Comparison of ENCODE assay signal across 9 cellular contexts in the genomic region with DNA sequence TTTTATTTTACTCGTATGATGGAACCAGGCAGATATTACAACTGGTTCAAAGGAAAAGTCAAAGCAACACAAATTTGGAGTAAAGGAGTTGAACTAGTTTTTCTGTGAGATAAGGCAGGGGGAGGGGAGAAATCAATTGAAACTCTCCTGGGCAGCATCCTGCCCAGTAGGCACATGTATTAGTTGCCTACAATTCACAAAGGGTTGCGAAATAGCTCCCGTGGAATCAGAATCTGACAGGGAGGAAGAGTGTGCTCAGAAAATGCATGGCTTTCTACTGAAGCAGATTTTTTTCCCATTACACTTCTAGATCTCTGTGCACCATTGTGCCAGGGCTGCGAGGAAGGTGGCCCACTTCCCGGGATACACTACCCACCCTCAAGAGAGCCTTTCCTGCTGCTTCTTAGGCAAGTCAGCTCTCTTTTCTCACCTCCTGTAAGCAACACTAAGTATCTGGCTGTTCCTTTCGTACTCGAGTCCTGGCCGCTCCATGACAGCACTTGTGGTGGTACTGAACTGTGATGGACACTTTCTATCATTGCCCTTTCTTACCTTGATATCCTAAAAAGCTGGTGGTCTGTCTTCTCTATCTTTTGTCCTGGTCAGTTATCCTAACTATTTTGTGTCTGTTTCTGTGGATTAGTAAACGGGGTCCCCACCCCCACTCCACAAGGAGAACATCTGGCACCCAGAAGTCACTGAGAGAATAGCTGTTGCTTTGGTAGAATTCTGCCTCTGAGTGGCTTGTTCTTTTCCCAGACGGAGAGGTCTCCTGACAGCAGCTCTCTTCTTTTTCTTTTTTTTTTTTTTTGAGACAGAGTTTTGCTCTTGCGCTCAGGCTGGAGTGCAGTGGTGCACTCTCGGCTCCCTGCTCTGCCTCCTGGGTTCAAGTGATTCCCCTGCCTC.
DNase-seq lines count a peak whose midpoint lies in the region; ATAC-seq, FAIRE-seq and TF ChIP-seq lines count a peak whose summit lies in the region.
"Had no signal": no experiment of that assay in that cellular context is flagged by ENCODE, and none has a peak within 500 bp of the region (broad histone marks: within the 10 kb centered on the region; RNA-seq: fewer than 3 reads in every experiment).

No MANE protein-coding gene starts in this region.

- POLR2A ChIA-PET in activated CD8-positive, alpha-beta T cell treated with anti-CD3 and anti-CD28 coated beads for 36 hours (lab: Charles Lee) = interaction anchor here (0.9 to 1.5 kb wide), 4 partner anchors 21 to 215 kb away, joined by 3 to 5 read pairs (median 3); no protein-coding TSS in a partner anchor
- POLR2A ChIA-PET in naive thymus-derived CD4-positive, alpha-beta T cell (lab: Charles Lee) = interaction anchor here (0.6 to 3.4 kb wide), 4 partner anchors 27 to 132 kb away, joined by 3 to 20 read pairs (median 4); no protein-coding TSS in a partner anchor

- ATAC-seq in GM18907 (IDR thresholded peaks at IDR 0.05; ENCODE audit: unreplicated experiment) (peak; percentile 14), HG02763 (IDR thresholded peaks at IDR 0.05; ENCODE audit: unreplicated experiment) (peak; percentile 0), HG02610 (IDR thresholded peaks at IDR 0.05; ENCODE audit: unreplicated experiment) (no peak)
- ATAC-seq in activated CD8-positive, alpha-beta T cell treated with anti-CD3 and anti-CD28 coated beads for 36 hours = no peak
- no peak for ATAC-seq in naive thymus-derived CD4-positive, alpha-beta T cell

- CTCF ChIA-PET in activated CD8-positive, alpha-beta T cell treated with anti-CD3 and anti-CD28 coated beads for 36 hours (lab: Charles Lee) = interaction anchor here (1.0 to 2.5 kb wide), 5 partner anchors 15 to 217 kb away, joined by 3 to 14 read pairs (median 3); a partner anchor contains a TSS
- CTCF ChIA-PET in naive thymus-derived CD4-positive, alpha-beta T cell (lab: Charles Lee) = interaction anchor here (0.8 to 5.4 kb wide), 5 partner anchors 35 to 215 kb away, joined by 3 to 34 read pairs (median 3); no protein-coding TSS in a partner anchor

- H3K27me3 ChIP-seq in naive thymus-derived CD4-positive, alpha-beta T cell (ENCODE audit: control insufficient read depth in 2 of 2, insufficient read depth in 2 of 2, low read length in 2 of 2) = no peaks in the 10 kb centered on the region

- peaks cover 12 to 51% (median 16%) of the 10 kb centered on the region in 3 experiments for H3K36me3 ChIP-seq in naive thymus-derived CD4-positive, alpha-beta T cell (ENCODE audit: control insufficient read depth in 2 of 3, insufficient read depth in 3 of 3, low read length in 3 of 3)

- no peak for FAIRE-seq in frontal cortex (lab: Jason Lieb, UNC)

- H3K27ac Mint-ChIP-seq in activated CD8-positive, alpha-beta T cell treated with anti-CD3 and anti-CD28 coated beads for 36 hours = peak overlapping the region; percentile 67
- H3K27ac Mint-ChIP-seq in naive thymus-derived CD4-positive, alpha-beta T cell = peak overlapping the region; percentile 28 to 91 (median 86)
- H3K27ac Mint-ChIP-seq: dendritic cell treated with granulocyte-macrophage colony-stimulating factor and Interleukin-4, amounts not matched to agents 40 ng/mL and 50 ng/mL, for 4 days had no signal

- peaks cover 2% of the 10 kb centered on the region for H3K9me3 Mint-ChIP-seq in activated CD8-positive, alpha-beta T cell treated with anti-CD3 and anti-CD28 coated beads for 36 hours
- H3K9me3 Mint-ChIP-seq in naive thymus-derived CD4-positive, alpha-beta T cell = peaks cover 0 to 2% (median 0%) of the 10 kb centered on the region in 11 donors

- peaks cover 16 to 39% of the 10 kb centered on the region in 2 donors for H3K4me1 ChIP-seq in naive thymus-derived CD4-positive, alpha-beta T cell (ENCODE audit: control insufficient read depth in 2 of 2, insufficient read depth in 2 of 2, low read length in 2 of 2)

- intact Hi-C loops in activated CD8-positive, alpha-beta T cell treated with anti-CD3 and anti-CD28 coated beads for 36 hours (cut with micrococcal nuclease) = no loop called here
- intact Hi-C loops in naive thymus-derived CD4-positive, alpha-beta T cell (cut with micrococcal nuclease) = loop anchor here in 1 of 2 donors (10.0 kb wide), 1 partner anchor 60 kb away; no protein-coding TSS in a partner anchor

- H3K36me3 Mint-ChIP-seq in activated CD8-positive, alpha-beta T cell treated with anti-CD3 and anti-CD28 coated beads for 36 hours (ENCODE audit: low read depth) = peaks cover 67% of the 10 kb centered on the region
- peaks cover 9 to 55% (median 42%) of the 10 kb centered on the region in 5 donors for H3K36me3 Mint-ChIP-seq in naive thymus-derived CD4-positive, alpha-beta T cell

- DNase-seq in activated CD8-positive, alpha-beta T cell treated with anti-CD3 and anti-CD28 coated beads for 36 hours = no peak
- DNase-seq in naive thymus-derived CD4-positive, alpha-beta T cell = no peak
- no peak for DNase-seq in NCI-H748 (lab: John Stamatoyannopoulos, UW; ENCODE audit: unreplicated experiment)
- no peak for DNase-seq in medulla oblongata (ENCODE audit: extremely low spot score)
- DNase-seq in frontal cortex (ENCODE audit: low spot score in 2 of 2) = no peak

- no peaks in the 10 kb centered on the region for H3K27me3 Mint-ChIP-seq in activated CD8-positive, alpha-beta T cell treated with anti-CD3 and anti-CD28 coated beads for 36 hours
- no peaks in the 10 kb centered on the region for H3K27me3 Mint-ChIP-seq in naive thymus-derived CD4-positive, alpha-beta T cell
- H3K27me3 Mint-ChIP-seq: dendritic cell treated with granulocyte-macrophage colony-stimulating factor and Interleukin-4, amounts not matched to agents 40 ng/mL and 50 ng/mL, for 4 days had no signal

- peaks cover 64% of the 10 kb centered on the region for H3K4me1 Mint-ChIP-seq in activated CD8-positive, alpha-beta T cell treated with anti-CD3 and anti-CD28 coated beads for 36 hours (ENCODE audit: low read depth)
- H3K4me1 Mint-ChIP-seq in naive thymus-derived CD4-positive, alpha-beta T cell = peaks cover 56 to 89% (median 82%) of the 10 kb centered on the region in 7 donors

- peak overlapping the region; percentile 25 for H3K27ac ChIP-seq in naive thymus-derived CD4-positive, alpha-beta T cell (ENCODE audit: low read depth, low read length)

- no peaks in the 10 kb centered on the region for H3K9me3 ChIP-seq in naive thymus-derived CD4-positive, alpha-beta T cell (ENCODE audit: control insufficient read depth in 2 of 3, low read length in 3 of 3)

- H3K4me3 Mint-ChIP-seq in activated CD8-positive, alpha-beta T cell treated with anti-CD3 and anti-CD28 coated beads for 36 hours = no peak overlapping the region
- H3K4me3 Mint-ChIP-seq in naive thymus-derived CD4-positive, alpha-beta T cell = peak overlapping the region in 6 of 10 donors; percentile 18 to 69 (median 50)
- H3K4me3 Mint-ChIP-seq: dendritic cell treated with granulocyte-macrophage colony-stimulating factor and Interleukin-4, amounts not matched to agents 40 ng/mL and 50 ng/mL, for 4 days had no signal

- TF ChIP-seq CTCF in activated CD8-positive, alpha-beta T cell treated with anti-CD3 and anti-CD28 coated beads for 36 hours (IDR thresholded peaks at IDR 0.05) = no peak

- no peak overlapping the region for H3K4me3 ChIP-seq in naive thymus-derived CD4-positive, alpha-beta T cell (ENCODE audit: low read length)

Comparison
In these comparisons a context has a peak if more than half of its experiments do, and no peak if none do; other contexts are left out.
1. ATAC-seq: peak in GM18907 (single experiment) and HG02763 (single experiment); none in activated CD8-positive, alpha-beta T cell treated with anti-CD3 and anti-CD28 coated beads for 36 hours (single experiment), naive thymus-derived CD4-positive, alpha-beta T cell (single experiment) and HG02610 (single experiment).